In genomic region chr9:90124961-90125360, GRCh38 we compare ENCODE assay signal across 18 cellular contexts.
DNase-seq lines count a peak whose midpoint lies in the region; ATAC-seq and TF ChIP-seq lines count a peak whose summit lies in the region.
"Had no signal": no experiment of that assay in that cellular context is flagged by ENCODE, and none has a peak within 500 bp of the region (broad histone marks: within the 10 kb centered on the region; RNA-seq: fewer than 3 reads in every experiment).

No MANE protein-coding gene starts in this region.

- no peak for ATAC-seq in activated CD8-positive, alpha-beta T cell treated with anti-CD3 and anti-CD28 coated beads for 36 hours
- ATAC-seq in HG02840 (IDR thresholded peaks at IDR 0.05; ENCODE audit: low FRiP score, unreplicated experiment): no peak
- ATAC-seq: heart left ventricle; left colon; naive thymus-derived CD8-positive, alpha-beta T cell had no signal

- no peak overlapping the region for H3K4me3 Mint-ChIP-seq in activated CD8-positive, alpha-beta T cell treated with anti-CD3 and anti-CD28 coated beads for 36 hours
- H3K4me3 Mint-ChIP-seq: IgD-negative memory B cell; naive thymus-derived CD8-positive, alpha-beta T cell had no signal

- no peak overlapping the region for H3K27ac Mint-ChIP-seq in activated CD8-positive, alpha-beta T cell treated with anti-CD3 and anti-CD28 coated beads for 36 hours
- H3K27ac Mint-ChIP-seq: IgD-negative memory B cell; naive thymus-derived CD8-positive, alpha-beta T cell had no signal

- intact Hi-C loops in activated CD8-positive, alpha-beta T cell treated with anti-CD3 and anti-CD28 coated beads for 36 hours (cut with micrococcal nuclease): no loop called here

- peaks cover 18% of the 10 kb centered on the region for H3K27me3 Mint-ChIP-seq in activated CD8-positive, alpha-beta T cell treated with anti-CD3 and anti-CD28 coated beads for 36 hours

- H3K4me3 ChIP-seq in fibroblast of the aortic adventitia (ENCODE audit: low read depth, low read length): no peak overlapping the region
- H3K4me3 ChIP-seq: breast epithelium, heart left ventricle, upper lobe of left lung had no signal

- H3K36me3 Mint-ChIP-seq in activated CD8-positive, alpha-beta T cell treated with anti-CD3 and anti-CD28 coated beads for 36 hours (ENCODE audit: low read depth): no peaks in the 10 kb centered on the region

- POLR2A ChIA-PET in activated CD8-positive, alpha-beta T cell treated with anti-CD3 and anti-CD28 coated beads for 36 hours (lab: Charles Lee): no interaction called here

- CTCF ChIA-PET in activated CD8-positive, alpha-beta T cell treated with anti-CD3 and anti-CD28 coated beads for 36 hours (lab: Charles Lee): interaction anchor here (1.4 kb wide), 1 partner anchor 16 kb away, joined by 4 read pairs; no protein-coding TSS in a partner anchor

- DNase-seq in DMS 273 (lab: John Stamatoyannopoulos, UW; ENCODE audit: unreplicated experiment) (peak; percentile 94), NCI-H1436 treated with DMSO at 0.1 percent for 48 hours (lab: John Stamatoyannopoulos, UW) (peak; percentile 83), NCI-H774 (lab: John Stamatoyannopoulos, UW) (peak; percentile 17), fibroblast of the aortic adventitia (ENCODE audit: low read depth) (peak; percentile 22), CD1c-positive myeloid dendritic cell (ENCODE audit: extremely low spot score) (no peak), MV-4-11 (lab: John Stamatoyannopoulos, UW) (no peak)
- DNase-seq in activated CD8-positive, alpha-beta T cell treated with anti-CD3 and anti-CD28 coated beads for 36 hours: no peak
- DNase-seq: activated CD4-positive, alpha-beta T cell treated with anti-CD3 and anti-CD28 coated beads, Interleukin-2, amount 50 U/mL, for 48 hours; activated effector memory CD4-positive, alpha-beta T cell treated with Interleukin-2 at 50 U/mL for 16 hours; DMS79; heart left ventricle; left colon; naive thymus-derived CD8-positive, alpha-beta T cell; NCI-H2029 treated with DMSO at 0.1 percent for 48 hours; upper lobe of left lung had no signal

- H3K9me3 Mint-ChIP-seq in activated CD8-positive, alpha-beta T cell treated with anti-CD3 and anti-CD28 coated beads for 36 hours: peaks cover 8% of the 10 kb centered on the region

- TF ChIP-seq CTCF in fibroblast of the aortic adventitia (IDR thresholded peaks at IDR 0.05; ENCODE audit: insufficient read depth, low read length): no peak
- TF ChIP-seq CTCF in activated CD8-positive, alpha-beta T cell treated with anti-CD3 and anti-CD28 coated beads for 36 hours (IDR thresholded peaks at IDR 0.05): no peak

- H3K4me1 Mint-ChIP-seq in activated CD8-positive, alpha-beta T cell treated with anti-CD3 and anti-CD28 coated beads for 36 hours (ENCODE audit: low read depth): no peaks in the 10 kb centered on the region
- H3K4me1 Mint-ChIP-seq: IgD-negative memory B cell; naive thymus-derived CD8-positive, alpha-beta T cell had no signal

Comparison
In these comparisons a context has a peak if more than half of its experiments do, and no peak if none do; other contexts are left out.
1. DNase-seq: peak in DMS 273 (single experiment), NCI-H1436 treated with DMSO at 0.1 percent for 48 hours (single experiment), NCI-H774 (single experiment) and fibroblast of the aortic adventitia (single experiment); none in CD1c-positive myeloid dendritic cell (single experiment), activated CD8-positive, alpha-beta T cell treated with anti-CD3 and anti-CD28 coated beads for 36 hours (single experiment) and MV-4-11 (single experiment).